8 cellular contexts compared by ENCODE assay signal in genomic region chr4:117800636-117801035, GRCh38.
"Had no signal": no experiment of that assay in that cellular context is flagged by ENCODE, and none has a peak within 500 bp of the region (broad histone marks: within the 10 kb centered on the region; RNA-seq: fewer than 3 reads in every experiment).

No MANE protein-coding gene starts in this region.

- H3K27ac ChIP-seq: GM23248 had no signal

- H2AFZ ChIP-seq: GM23248, GM23338 had no signal

- H3K9ac ChIP-seq: GM23248 had no signal

- H3K4me2 ChIP-seq: GM23338 had no signal

- DNase-seq: GM23248, GOT3, H7, H9, HCEC 1CT, HFFc6 had no signal

- H3K4me1 ChIP-seq: HAP-1 had no signal

- H3K36me3 ChIP-seq: HAP-1 had no signal

- H3K9me3 ChIP-seq: HAP-1 had no signal

- H3K4me3 ChIP-seq: GM23248, GM23338, HAP-1 had no signal
